ENCODE assay signal across 8 cellular contexts in genomic region chr12:57604454-57605307, GRCh38. TPM values are rescaled to one million over a fixed set of nuclear protein-coding genes. Genes with fewer than 3 reads are reported as not detected.
DNase-seq lines count a peak whose midpoint lies in the region; ATAC-seq, FAIRE-seq and TF ChIP-seq lines count a peak whose summit lies in the region.

Gene DTX3, plus strand, starts transcription at chr12:57604824. Its CDS starts 1,694 bp downstream, at chr12:57606518.

- no peak for FAIRE-seq in RCC 7860 (lab: Jason Lieb, UNC)

- H3K36me3 ChIP-seq in Peyer's patch (peaks cover 0 to 25% (median 0%) of the 10 kb centered on the region in 3 donors), breast epithelium (peaks cover 9% of the 10 kb centered on the region)

- intact Hi-C loops in breast epithelium (cut with DNase I; ENCODE audit: low total_unique reads), result no loop called here

- peak within 1 kb of the TSS; percentile 70 to 90 (median 82) for H3K27ac ChIP-seq in Peyer's patch
- peak within 1 kb of the TSS; percentile 97 to 100 for H3K27ac ChIP-seq in breast epithelium

- peak; percentile 77 for DNase-seq in D341Med (ENCODE audit: low spot score)
- DNase-seq in Peyer's patch, result peak in 2 of 3 donors; percentile 64 to 66
- DNase-seq in breast epithelium (ENCODE audit: low spot score in 2 of 2), result no peak
- peak; percentile 79 for DNase-seq in iPS-NIHi11 (ENCODE audit: low spot score)
- no peak for DNase-seq in skeletal muscle cell (ENCODE audit: low read depth)
- DNase-seq in dedifferentiated amniotic fluid mesenchymal stem cell (ENCODE audit: extremely low spot score), result no peak
- no peak for DNase-seq in RCC 7860 (ENCODE audit: low spot score)

- TF ChIP-seq POLR2A in Peyer's patch (IDR thresholded peaks at IDR 0.05) (no peak), breast epithelium (IDR thresholded peaks at IDR 0.05) (no peak)

- ATAC-seq in HG02588 (IDR thresholded peaks at IDR 0.05; ENCODE audit: unreplicated experiment), result peak; percentile 56

- H3K4me1 ChIP-seq in Peyer's patch, result peaks cover 0 to 25% (median 0%) of the 10 kb centered on the region in 4 donors
- peaks cover 0 to 4% of the 10 kb centered on the region in 2 donors for H3K4me1 ChIP-seq in breast epithelium

- no peaks in the 10 kb centered on the region for H3K27me3 ChIP-seq in Peyer's patch
- no peaks in the 10 kb centered on the region for H3K27me3 ChIP-seq in breast epithelium

- H3K9me3 ChIP-seq in Peyer's patch (no peaks in the 10 kb centered on the region), breast epithelium (no peaks in the 10 kb centered on the region)

- no peak for TF ChIP-seq CTCF in Peyer's patch (IDR thresholded peaks at IDR 0.05)
- TF ChIP-seq CTCF in breast epithelium (IDR thresholded peaks at IDR 0.05), result no peak

- H3K4me3 ChIP-seq in Peyer's patch (peak within 1 kb of the TSS; percentile 54 to 80 (median 68)), breast epithelium (peak within 1 kb of the TSS; percentile 59 to 100 (median 81)), skeletal muscle cell (ENCODE audit: low read depth, low read length) (peak within 1 kb of the TSS; percentile 48)

RNA-seq across cellular contexts. Expression of gene DTX3, which starts in this region (rescaled TPM):
- 10 to 100 TPM in 3 of 4 donors, 1 to 10 TPM in 1; 4.2 to 15.7 (median 11.5) TPM for total RNA-seq in Peyer's patch
- 10 to 100 TPM in 2 of 3 donors, 1 to 10 TPM in 1; 3.0 to 35.1 (median 25.9) TPM for total RNA-seq in breast epithelium

Comparison
In these comparisons a context has a peak if more than half of its experiments do, and no peak if none do; other contexts are left out.
1. DNase-seq: peak in D341Med (single experiment), Peyer's patch (2 of 3) and iPS-NIHi11 (single experiment); none in breast epithelium (0 of 2), skeletal muscle cell (single experiment), dedifferentiated amniotic fluid mesenchymal stem cell (single experiment) and RCC 7860 (single experiment).
2. Peak in every context shown above with its lines, with median percentiles within 50 percentile points of each other: H3K4me3 ChIP-seq.